8 cellular contexts compared by ENCODE assay signal in the genomic region with DNA sequence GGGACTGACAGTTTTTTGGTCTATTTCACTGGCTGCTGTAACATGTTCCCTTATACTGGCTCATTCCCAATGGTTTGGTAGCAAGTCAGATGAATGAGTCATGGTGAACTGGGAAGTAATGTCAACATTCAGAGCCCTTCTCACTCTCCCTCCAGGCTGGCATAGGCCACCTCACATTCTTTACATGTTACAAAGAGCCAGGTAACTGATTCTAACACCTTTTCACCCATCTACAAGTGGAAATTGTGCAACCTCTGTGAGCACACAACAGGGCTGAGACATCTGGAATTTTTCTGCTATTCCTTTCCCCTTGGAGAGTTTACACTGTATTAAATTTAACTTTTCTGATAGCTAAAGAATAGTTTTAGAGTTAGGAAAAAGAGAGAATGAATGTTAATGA.
DNase-seq lines count a peak whose midpoint lies in the region; ATAC-seq and TF ChIP-seq lines count a peak whose summit lies in the region.

No MANE protein-coding gene starts in this region.

- H3K4me3 Mint-ChIP-seq in activated CD4-positive, alpha-beta T cell treated with anti-CD3 and anti-CD28 coated beads, Interleukin-2, amount 10 ng/mL, durations not matched to agents 7 days and 5 days, result no peak overlapping the region

- no peaks in the 10 kb centered on the region for H3K36me3 Mint-ChIP-seq in activated CD4-positive, alpha-beta T cell treated with anti-CD3 and anti-CD28 coated beads, Interleukin-2, amount 10 ng/mL, durations not matched to agents 7 days and 5 days (ENCODE audit: low read depth)

- peaks cover 3% of the 10 kb centered on the region for H3K9me3 Mint-ChIP-seq in activated CD4-positive, alpha-beta T cell treated with anti-CD3 and anti-CD28 coated beads, Interleukin-2, amount 10 ng/mL, durations not matched to agents 7 days and 5 days

- TF ChIP-seq CTCF in LNCaP clone FGC (IDR thresholded peaks at IDR 0.05; ENCODE audit: control insufficient read depth, extremely low read depth, insufficient read depth), result no peak
- no peak for TF ChIP-seq CTCF in cardiac fibroblast (IDR thresholded peaks at IDR 0.05; ENCODE audit: low read depth, low read length)
- TF ChIP-seq CTCF in right lobe of liver (IDR thresholded peaks at IDR 0.05), result no peak

- H3K4me1 Mint-ChIP-seq in activated CD4-positive, alpha-beta T cell treated with anti-CD3 and anti-CD28 coated beads, Interleukin-2, amount 10 ng/mL, durations not matched to agents 7 days and 5 days, result no peaks in the 10 kb centered on the region

- H3K36me3 ChIP-seq in right lobe of liver, result no peaks in the 10 kb centered on the region

- ATAC-seq in right lobe of liver (peak; percentile 78 to 100 (median 97)), HG02970 (IDR thresholded peaks at IDR 0.05; ENCODE audit: low FRiP score, unreplicated experiment) (no peak), GM21825 (IDR thresholded peaks at IDR 0.05; ENCODE audit: unreplicated experiment) (no peak)

- peak; percentile 88 for DNase-seq in AG08395 (ENCODE audit: low spot score)
- DNase-seq in LNCaP clone FGC (ENCODE audit: low read depth), result peak; percentile 65
- DNase-seq in cardiac fibroblast (ENCODE audit: low read depth in 2 of 2), result peak; percentile 90 to 94
- peak in 1 of 3 donors; percentile 25 for DNase-seq in right lobe of liver
- DNase-seq in activated CD4-positive, alpha-beta T cell treated with anti-CD3 and anti-CD28 coated beads, Interleukin-2, amount 10 ng/mL, durations not matched to agents 7 days and 5 days, result no peak
- no peak for DNase-seq in NCI-H82 treated with DMSO at 0.1 percent for 48 hours (lab: John Stamatoyannopoulos, UW; ENCODE audit: unreplicated experiment)

- H3K27me3 ChIP-seq in right lobe of liver, result no peaks in the 10 kb centered on the region

- CTCF ChIA-PET in activated CD4-positive, alpha-beta T cell treated with anti-CD3 and anti-CD28 coated beads, Interleukin-2, amount 10 ng/mL, durations not matched to agents 7 days and 5 days (lab: Charles Lee), result no interaction called here

- H3K27ac Mint-ChIP-seq in activated CD4-positive, alpha-beta T cell treated with anti-CD3 and anti-CD28 coated beads, Interleukin-2, amount 10 ng/mL, durations not matched to agents 7 days and 5 days, result no peak overlapping the region

- H3K27me3 Mint-ChIP-seq in activated CD4-positive, alpha-beta T cell treated with anti-CD3 and anti-CD28 coated beads, Interleukin-2, amount 10 ng/mL, durations not matched to agents 7 days and 5 days, result no peaks in the 10 kb centered on the region

- no peak overlapping the region for H3K27ac ChIP-seq in right lobe of liver

- intact Hi-C loops in right lobe of liver (cut with DNase I), result no loop called here

- no peak for TF ChIP-seq POLR2A in right lobe of liver (IDR thresholded peaks at IDR 0.05)

- H3K4me1 ChIP-seq in right lobe of liver, result peaks cover 0 to 6% (median 0%) of the 10 kb centered on the region in 4 donors

- H3K4me3 ChIP-seq in LNCaP clone FGC (ENCODE audit: low read depth, low read length), result no peak overlapping the region
- no peak overlapping the region for H3K4me3 ChIP-seq in cardiac fibroblast (replicated peaks in 1 of 2; ENCODE audit: low read depth in 2 of 2, low read length in 2 of 2)
- H3K4me3 ChIP-seq in right lobe of liver, result no peak overlapping the region

- H3K9me3 ChIP-seq in right lobe of liver, result no peaks in the 10 kb centered on the region

- POLR2A ChIA-PET in activated CD4-positive, alpha-beta T cell treated with anti-CD3 and anti-CD28 coated beads, Interleukin-2, amount 10 ng/mL, durations not matched to agents 7 days and 5 days (lab: Charles Lee), result no interaction called here

Comparison
In these comparisons a context has a peak if more than half of its experiments do, and no peak if none do; other contexts are left out.
1. DNase-seq: peak in AG08395 (single experiment), LNCaP clone FGC (single experiment) and cardiac fibroblast (2 of 2); none in activated CD4-positive, alpha-beta T cell treated with anti-CD3 and anti-CD28 coated beads, Interleukin-2, amount 10 ng/mL, durations not matched to agents 7 days and 5 days (single experiment) and NCI-H82 treated with DMSO at 0.1 percent for 48 hours (single experiment).
2. ATAC-seq: peak in right lobe of liver (4 of 4); none in HG02970 (single experiment) and GM21825 (single experiment).